1 cellular context compared by ENCODE assay signal in genomic region chr5:141603912-141604311, GRCh38.
TF ChIP-seq lines count a peak whose summit lies in the region.

No MANE protein-coding gene starts in this region.

TF ChIP-seq in WTC11, 78 proteins besides CTCF, POLR2A, EP300 and RAD21 (continued from another document):
- TF ChIP-seq, protein P1, sequence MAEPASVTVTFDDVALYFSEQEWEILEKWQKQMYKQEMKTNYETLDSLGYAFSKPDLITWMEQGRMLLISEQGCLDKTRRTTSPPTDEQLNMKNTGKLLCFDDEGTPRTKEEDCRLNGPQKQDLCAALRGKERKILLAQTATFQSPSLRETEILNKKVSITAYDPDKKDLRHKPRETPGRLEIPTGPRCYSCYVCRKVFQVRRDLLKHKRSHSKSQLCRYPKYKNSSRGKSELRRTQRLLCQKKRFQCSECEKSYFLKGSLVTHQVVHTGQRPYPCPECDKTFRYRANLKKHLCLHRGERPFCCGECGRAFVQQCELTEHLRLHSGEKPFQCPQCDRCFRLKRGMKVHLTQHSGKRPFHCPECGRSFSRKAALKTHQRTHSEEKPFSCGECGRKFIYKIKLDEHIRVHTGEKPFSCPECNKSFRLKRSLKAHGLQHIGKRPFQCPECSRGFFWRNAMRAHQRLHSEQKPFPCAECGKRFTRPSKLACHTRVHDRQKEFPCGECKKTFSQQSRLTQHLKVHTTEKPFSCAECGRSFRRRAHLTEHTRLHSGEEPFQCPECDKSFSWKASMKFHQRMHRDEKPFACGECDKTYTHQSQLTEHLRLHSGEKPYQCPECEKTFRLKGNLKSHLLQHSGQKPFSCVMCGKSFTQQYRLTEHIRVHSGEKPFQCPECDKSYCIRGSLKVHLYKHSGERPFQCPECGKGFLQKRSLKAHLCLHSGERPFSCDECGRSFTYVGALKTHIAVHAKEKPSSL (CRISPR knock-in tag; conservative IDR thresholded peaks at IDR 0.05), result no peak
- TF ChIP-seq, protein P2, sequence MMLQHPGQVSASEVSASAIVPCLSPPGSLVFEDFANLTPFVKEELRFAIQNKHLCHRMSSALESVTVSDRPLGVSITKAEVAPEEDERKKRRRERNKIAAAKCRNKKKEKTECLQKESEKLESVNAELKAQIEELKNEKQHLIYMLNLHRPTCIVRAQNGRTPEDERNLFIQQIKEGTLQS (CRISPR knock-in tag; conservative IDR thresholded peaks at IDR 0.05), result no peak
- TF ChIP-seq E2F4 (CRISPR knock-in tag; IDR thresholded peaks at IDR 0.05; ENCODE audit: borderline replicate concordance, low read depth) (no peak), OVOL2 (CRISPR knock-in tag; IDR thresholded peaks at IDR 0.05; ENCODE audit: borderline replicate concordance) (no peak)
- TF ChIP-seq, protein P3, sequence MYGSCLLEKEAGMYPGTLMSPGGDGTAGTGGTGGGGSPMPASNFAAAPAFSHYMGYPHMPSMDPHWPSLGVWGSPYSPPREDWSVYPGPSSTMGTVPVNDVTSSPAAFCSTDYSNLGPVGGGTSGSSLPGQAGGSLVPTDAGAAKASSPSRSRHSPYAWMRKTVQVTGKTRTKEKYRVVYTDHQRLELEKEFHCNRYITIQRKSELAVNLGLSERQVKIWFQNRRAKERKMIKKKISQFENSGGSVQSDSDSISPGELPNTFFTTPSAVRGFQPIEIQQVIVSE (CRISPR knock-in tag; IDR thresholded peaks at IDR 0.05; ENCODE audit: borderline replicate concordance), result no peak
